ENCODE assay signal across 20 cellular contexts in the genomic region with DNA sequence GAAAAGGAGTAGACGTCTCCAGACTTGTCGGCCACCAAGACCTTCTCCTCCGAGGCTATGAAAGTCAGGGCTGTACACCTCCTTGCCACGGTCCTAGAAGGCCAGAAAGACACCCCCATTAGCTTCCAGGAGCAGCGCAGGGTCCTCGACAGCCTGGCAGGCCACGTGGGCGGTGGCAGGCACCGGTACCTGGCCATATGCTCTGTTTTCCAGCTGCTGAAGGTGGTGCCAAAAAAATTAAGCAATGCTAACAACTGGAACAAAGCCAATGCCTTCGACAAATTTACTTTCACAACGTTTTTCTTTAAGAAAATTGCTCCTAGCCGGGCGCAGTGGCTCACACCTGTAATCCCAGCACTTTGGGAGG.
"Had no signal": no experiment of that assay in that cellular context is flagged by ENCODE, and none has a peak within 500 bp of the region (broad histone marks: within the 10 kb centered on the region; RNA-seq: fewer than 3 reads in every experiment).

No MANE protein-coding gene starts in this region.

- H3K4me1 ChIP-seq: adrenal gland, ascending aorta had no signal

- H3K27ac Mint-ChIP-seq: activated naive CD8-positive, alpha-beta T cell; activated T-helper 2 cell treated with anti-CD3 and anti-CD28 coated beads, Interferon-gamma antibody, Interleukin-2, Interleukin-4, amounts not matched to agents 10 μg/mL and 5 μg/mL and 100 μg/mL, durations not matched to agents 14 hours and 24 hours and 36 hours; stimulated activated naive B cell treated with anti-CD40 and anti-IgM and Interleukin-4, amounts not matched to agents 10 μg/mL and 1 μg/mL and 100 μg/mL, for 72 hours had no signal

- ATAC-seq: left cardiac atrium; sciatic nerve; stimulated activated naive B cell treated with anti-CD40 and anti-IgM and Interleukin-4, amounts not matched to agents 10 μg/mL and 1 μg/mL and 100 μg/mL, for 72 hours had no signal

- H3K4me3 ChIP-seq: adrenal gland, ascending aorta, upper lobe of left lung had no signal

- H3K4me3 Mint-ChIP-seq: activated naive CD8-positive, alpha-beta T cell; activated T-cell treated with anti-CD3 and anti-CD28 coated beads, Interleukin-2, amount 50 U/mL, for 4 hours; naive B cell; stimulated activated naive B cell treated with anti-CD40 and anti-IgM and Interleukin-4, amounts not matched to agents 10 μg/mL and 1 μg/mL and 100 μg/mL, for 72 hours had no signal

- H3K9me3 ChIP-seq: adrenal gland, ascending aorta, upper lobe of left lung had no signal

- DNase-seq: activated CD4-positive, alpha-beta T cell treated with anti-CD3 and anti-CD28 coated beads, Interleukin-2, amount 50 U/mL, for 48 hours; activated CD8-positive, alpha-beta memory T cell treated with anti-CD3 and anti-CD28 coated beads, Interleukin-2, amount 50 U/mL, for 48 hours; activated naive CD4-positive, alpha-beta T cell; activated T-cell treated with anti-CD3 and anti-CD28 coated beads, Interleukin-2, amount 50 U/mL, for 4 hours; adrenal gland; central memory CD4-positive, alpha-beta T cell; dermis blood vessel endothelial cell; effector CD8-positive, alpha-beta T cell; hypothalamus; left cardiac atrium; naive B cell; small intestine; stimulated activated CD4-positive, alpha-beta T cell treated with anti-CD3 and anti-CD28 coated beads, Interleukin-2, amount 100 ng/mL, for 24 hours; stimulated activated naive B cell treated with anti-CD40 and anti-IgM and Interleukin-4, amounts not matched to agents 10 μg/mL and 1 μg/mL and 100 μg/mL, for 72 hours; T-helper 1 cell had no signal

- H3K27ac ChIP-seq: adrenal gland, ascending aorta, upper lobe of left lung had no signal

- H3K9me3 Mint-ChIP-seq: activated T-cell treated with anti-CD3 and anti-CD28 coated beads, Interleukin-2, amount 50 U/mL, for 4 hours; activated T-helper 2 cell treated with anti-CD3 and anti-CD28 coated beads, Interferon-gamma antibody, Interleukin-2, Interleukin-4, amounts not matched to agents 10 μg/mL and 5 μg/mL and 100 μg/mL, durations not matched to agents 14 hours and 24 hours and 36 hours; naive B cell; stimulated activated naive B cell treated with anti-CD40 and anti-IgM and Interleukin-4, amounts not matched to agents 10 μg/mL and 1 μg/mL and 100 μg/mL, for 72 hours had no signal

- H3K27me3 ChIP-seq: adrenal gland, ascending aorta, upper lobe of left lung had no signal

- H3K27me3 Mint-ChIP-seq: activated naive CD8-positive, alpha-beta T cell; naive B cell; stimulated activated naive B cell treated with anti-CD40 and anti-IgM and Interleukin-4, amounts not matched to agents 10 μg/mL and 1 μg/mL and 100 μg/mL, for 72 hours had no signal
